ENCODE assay signal across 27 cellular contexts in genomic region chr14:30251557-30252100, GRCh38.
"Had no signal": no experiment of that assay in that cellular context is flagged by ENCODE, and none has a peak within 500 bp of the region (broad histone marks: within the 10 kb centered on the region; RNA-seq: fewer than 3 reads in every experiment).

No MANE protein-coding gene starts in this region.

- H3K27ac ChIP-seq: adrenal gland, ascending aorta, brain microvascular endothelial cell had no signal

- ATAC-seq: activated CD4-positive, alpha-beta T cell treated with anti-CD3 and anti-CD28 coated beads for 36 hours; activated CD8-positive, alpha-beta memory T cell treated with anti-CD3 and anti-CD28 coated beads, Interleukin-2, amount 10 ng/mL, durations not matched to agents 7 days and 5 days; activated CD8-positive, alpha-beta T cell treated with anti-CD3 and anti-CD28 coated beads, Interleukin-2, amount 10 ng/mL, durations not matched to agents 7 days and 5 days; activated naive CD8-positive, alpha-beta T cell treated with anti-CD3 and anti-CD28 coated beads, Interleukin-2, amount 50 U/mL, for 24 hours; esophagus mucosa; T-helper 17 cell had no signal

- H3K9me3 ChIP-seq: adrenal gland, ascending aorta had no signal

- H3K36me3 ChIP-seq: adrenal gland, ascending aorta, brain microvascular endothelial cell had no signal

- H3K4me3 ChIP-seq: adrenal gland, ascending aorta had no signal

- DNase-seq: activated CD4-positive, alpha-beta memory T cell treated with anti-CD3 and anti-CD28 coated beads for 36 hours; activated CD4-positive, alpha-beta T cell treated with anti-CD3 and anti-CD28 coated beads for 36 hours; activated CD4-positive, alpha-beta T cell treated with anti-CD3 and anti-CD28 coated beads, Interleukin-2, amount 10 ng/mL, durations not matched to agents 24 days and 14 days; activated CD4-positive, CD25-positive, alpha-beta regulatory T cell; activated CD4-positive, CD25-positive, alpha-beta regulatory T cell treated with anti-CD3 and anti-CD28 coated beads, Interleukin-2, amount 50 U/mL, for 72 hours; activated CD8-positive, alpha-beta memory T cell treated with anti-CD3 and anti-CD28 coated beads, Interleukin-2, amount 10 ng/mL, durations not matched to agents 7 days and 5 days; activated CD8-positive, alpha-beta memory T cell treated with anti-CD3 and anti-CD28 coated beads, Interleukin-2, amount 50 U/mL, for 4 hours; activated CD8-positive, alpha-beta T cell treated with anti-CD3 and anti-CD28 coated beads, Interleukin-2, amount 10 ng/mL, durations not matched to agents 7 days and 5 days; activated effector memory CD4-positive, alpha-beta T cell treated with anti-CD3 and anti-CD28 coated beads, Interleukin-2, amount 50 U/mL, for 16 hours; activated naive CD4-positive, alpha-beta T cell treated with anti-CD3 and anti-CD28 coated beads for 36 hours; activated naive CD8-positive, alpha-beta T cell treated with anti-CD3 and anti-CD28 coated beads for 36 hours; activated naive CD8-positive, alpha-beta T cell treated with anti-CD3 and anti-CD28 coated beads, Interleukin-2, amount 50 U/mL, for 24 hours; activated T-cell treated with anti-CD3 and anti-CD28 coated beads, Interleukin-2, amount 50 U/mL, for 1 hour; activated T-cell treated with anti-CD3 and anti-CD28 coated beads, Interleukin-2, amount 50 U/mL, for 48 hours; adrenal gland; amygdala; brain microvascular endothelial cell; cortex of kidney; dermis blood vessel endothelial cell; effector CD8-positive, alpha-beta T cell; foreskin fibroblast; head of caudate nucleus; T-helper 1 cell; T-helper 17 cell; T1000 had no signal

- H3K4me1 ChIP-seq: adrenal gland, ascending aorta had no signal

- H3K27me3 ChIP-seq: adrenal gland, ascending aorta, brain microvascular endothelial cell had no signal
